9 cellular contexts compared by ENCODE assay signal in genomic region chr4:77821775-77822174, GRCh38. TPM values are rescaled to one million over a fixed set of nuclear protein-coding genes. Genes with fewer than 3 reads are reported as not detected.
DNase-seq lines count a peak whose midpoint lies in the region; ATAC-seq, FAIRE-seq and TF ChIP-seq lines count a peak whose summit lies in the region.
"Had no signal": no experiment of that assay in that cellular context is flagged by ENCODE, and none has a peak within 500 bp of the region (broad histone marks: within the 10 kb centered on the region; RNA-seq: fewer than 3 reads in every experiment).

No MANE protein-coding gene starts in this region.

- peak overlapping the region; percentile 60 for H2AFZ ChIP-seq in DND-41 (ENCODE audit: low read depth, low read length)

- no peaks in the 10 kb centered on the region for H3K9me3 ChIP-seq in DND-41 (ENCODE audit: insufficient read depth, low read length, severe bottlenecking)
- H3K9me3 ChIP-seq in Peyer's patch = no peaks in the 10 kb centered on the region
- H3K9me3 ChIP-seq in skeletal muscle tissue (ENCODE audit: control insufficient read depth in 3 of 3, low read length in 3 of 3) = no peaks in the 10 kb centered on the region

- H3K4me1 Mint-ChIP-seq in central memory CD8-positive, alpha-beta T cell = peaks cover 52% of the 10 kb centered on the region

- peak overlapping the region; percentile 90 for H3K27ac ChIP-seq in DND-41 (ENCODE audit: low read length)
- H3K27ac ChIP-seq in Peyer's patch = peak overlapping the region; percentile 100
- peak overlapping the region; percentile 97 for H3K27ac ChIP-seq in skeletal muscle tissue (ENCODE audit: low read depth, low read length)

- peak; percentile 21 for DNase-seq in DND-41
- DNase-seq in Peyer's patch = peak in 2 of 3 donors; percentile 50 to 65
- peak in 1 of 2 donors; percentile 47 for DNase-seq in central memory CD8-positive, alpha-beta T cell (ENCODE audit: low spot score in 2 of 2)
- DNase-seq in RCC 7860 (ENCODE audit: low spot score) = no peak
- no peak for DNase-seq in kidney tubule cell (ENCODE audit: low spot score)
- no peak for DNase-seq in amygdala (lab: John Stamatoyannopoulos, UW)

- ATAC-seq in DND-41 (ENCODE audit: insufficient read depth, low read depth) (no peak), GM19463 (IDR thresholded peaks at IDR 0.05; ENCODE audit: unreplicated experiment) (no peak)
- ATAC-seq in central memory CD8-positive, alpha-beta T cell (replicated peaks; ENCODE audit: extremely low read depth, poor library complexity, severe bottlenecking) = peak; percentile 21

- no peaks in the 10 kb centered on the region for H3K9me3 Mint-ChIP-seq in central memory CD8-positive, alpha-beta T cell

- TF ChIP-seq CTCF in DND-41 (IDR thresholded peaks at IDR 0.05; ENCODE audit: borderline replicate concordance, extremely low read depth, low read length, poor library complexity, severe bottlenecking) (no peak), Peyer's patch (IDR thresholded peaks at IDR 0.05) (no peak)

- peaks cover 13% of the 10 kb centered on the region for H4K20me1 ChIP-seq in DND-41 (ENCODE audit: insufficient read depth, low read length)

- peaks cover 46% of the 10 kb centered on the region for H3K36me3 Mint-ChIP-seq in central memory CD8-positive, alpha-beta T cell (ENCODE audit: insufficient read depth)

- H3K27me3 ChIP-seq in DND-41 (ENCODE audit: insufficient read depth, low read length, poor library complexity) = no peaks in the 10 kb centered on the region
- H3K27me3 ChIP-seq in Peyer's patch = no peaks in the 10 kb centered on the region
- H3K27me3 ChIP-seq in skeletal muscle tissue (ENCODE audit: control insufficient read depth in 3 of 3, insufficient read depth in 3 of 3, low read length in 3 of 3) = no peaks in the 10 kb centered on the region

- H3K4me3 ChIP-seq in DND-41 (ENCODE audit: low read depth in 1 of 2, low read length in 2 of 2) = peak overlapping the region in 1 of 2 experiments; percentile 37; a peak in 2 of 4 replicates
- H3K4me3 ChIP-seq in Peyer's patch = peak overlapping the region in 1 of 4 donors; percentile 96
- no peak overlapping the region for H3K4me3 ChIP-seq in skeletal muscle tissue (ENCODE audit: low read length in 3 of 3)

- H3K4me2 ChIP-seq in DND-41 (ENCODE audit: insufficient read depth, low read length) = peak overlapping the region; percentile 69

- H3K4me1 ChIP-seq in DND-41 (ENCODE audit: insufficient read depth, low read length) = peaks cover 34% of the 10 kb centered on the region
- H3K4me1 ChIP-seq in Peyer's patch = peaks cover 0 to 18% (median 9%) of the 10 kb centered on the region in 4 donors
- H3K4me1 ChIP-seq in skeletal muscle tissue (ENCODE audit: control insufficient read depth in 3 of 3, insufficient read depth in 3 of 3, low read length in 3 of 3) = peaks cover 17 to 26% (median 23%) of the 10 kb centered on the region in 3 donors

- peak overlapping the region; percentile 99 for H3K27ac Mint-ChIP-seq in central memory CD8-positive, alpha-beta T cell (ENCODE audit: low read depth)

- peak overlapping the region; percentile 93 for H3K4me3 Mint-ChIP-seq in central memory CD8-positive, alpha-beta T cell

- no peak for FAIRE-seq in RCC 7860 (lab: Jason Lieb, UNC)
- FAIRE-seq: G401.6 had no signal

- no peaks in the 10 kb centered on the region for H3K27me3 Mint-ChIP-seq in central memory CD8-positive, alpha-beta T cell

- H3K79me2 ChIP-seq in DND-41 (ENCODE audit: insufficient read depth, low read length) = peaks cover 42% of the 10 kb centered on the region

- H3K36me3 ChIP-seq in DND-41 (ENCODE audit: insufficient read depth, low read length) (peaks cover 3% of the 10 kb centered on the region; the same call in 1 of the 2 replicates), Peyer's patch (no peaks in the 10 kb centered on the region), skeletal muscle tissue (ENCODE audit: control insufficient read depth in 3 of 3, insufficient read depth in 3 of 3, low read length in 3 of 3) (no peaks in the 10 kb centered on the region)

- peak in 1 of 2 donors; percentile 35 for TF ChIP-seq POLR2A in Peyer's patch (IDR thresholded peaks at IDR 0.05)

- H3K9ac ChIP-seq in DND-41 (ENCODE audit: low read depth, low read length) (peak overlapping the region; percentile 94), skeletal muscle tissue (ENCODE audit: low read depth in 1 of 3, low read length in 3 of 3) (peak overlapping the region in 1 of 3 donors; percentile 17)

RNA-seq across cellular contexts. Expression of gene CNOT6L, which starts 2.6 kb away (rescaled TPM):
- total RNA-seq in Peyer's patch = 10 to 100 TPM; 20.4 to 43.3 (median 33.6) TPM
- total RNA-seq in skeletal muscle tissue = 31.3 TPM

RNA-seq across cellular contexts. Expression of gene MRPL1, which starts 40.9 kb away (rescaled TPM):
- total RNA-seq in Peyer's patch (10 to 100 TPM; 12.8 to 30.5 (median 16.8) TPM), skeletal muscle tissue (38.6 TPM)

Comparison
In these comparisons a context has a peak if more than half of its experiments do, and no peak if none do; other contexts are left out.
1. DNase-seq: peak in DND-41 (single experiment) and Peyer's patch (2 of 3); none in RCC 7860 (single experiment), kidney tubule cell (single experiment) and amygdala (0 of 56).
2. Peak in every context shown above with its lines, with median percentiles within 50 percentile points of each other: H3K27ac ChIP-seq.